ENCODE assay signal across 8 cellular contexts in genomic region chr17:2396192-2396567, GRCh38. TPM values are rescaled to one million over a fixed set of nuclear protein-coding genes. Genes with fewer than 3 reads are reported as not detected.
DNase-seq lines count a peak whose midpoint lies in the region; ATAC-seq and TF ChIP-seq lines count a peak whose summit lies in the region.

No MANE protein-coding gene starts in this region.

- peak; percentile 20 for DNase-seq in DMS79 (lab: John Stamatoyannopoulos, UW)
- no peak for DNase-seq in PC-3
- no peak for DNase-seq in epithelial cell of esophagus (ENCODE audit: low read depth)
- no peak for DNase-seq in NCI-H1105 treated with DMSO at 0.1 percent for 48 hours (lab: John Stamatoyannopoulos, UW)
- DNase-seq in RPMI8226, result no peak
- no peak for DNase-seq in stimulated activated CD4-positive, alpha-beta T cell treated with anti-CD3 and anti-CD28 coated beads, Interleukin-4, amount 100 ng/mL, for 4 hours
- no peak for DNase-seq in NCI-H2029 (lab: John Stamatoyannopoulos, UW)

- H3K4me3 ChIP-seq in PC-3 (ENCODE audit: low read length) (peak overlapping the region; percentile 60), epithelial cell of esophagus (ENCODE audit: low read length) (peak overlapping the region; percentile 14), parathyroid adenoma (ENCODE audit: low read depth, low read length) (peak overlapping the region; percentile 32)

- H2AFZ ChIP-seq in PC-3 (ENCODE audit: low read length) (no peak overlapping the region), parathyroid adenoma (peak overlapping the region; percentile 12)

- H3K4me2 ChIP-seq in PC-3 (ENCODE audit: low read length) (peak overlapping the region; percentile 100), parathyroid adenoma (ENCODE audit: low read length) (peak overlapping the region; percentile 69)

- TF ChIP-seq CTCF in PC-3 (conservative IDR thresholded peaks at IDR 0.05; ENCODE audit: low read depth, low read length), result no peak
- no peak for TF ChIP-seq CTCF in epithelial cell of esophagus (IDR thresholded peaks at IDR 0.05; ENCODE audit: insufficient read depth, low read depth, low read length, missing control alignments)
- no peak for TF ChIP-seq CTCF in parathyroid adenoma (IDR thresholded peaks at IDR 0.05)

- H3F3A ChIP-seq in PC-3 (ENCODE audit: low read length, unreplicated experiment), result peaks cover 3% of the 10 kb centered on the region

- peaks cover 16% of the 10 kb centered on the region; the same call in 1 of the 2 replicates for H4K20me1 ChIP-seq in PC-3 (ENCODE audit: low read length)

- POLR2A ChIA-PET in PC-3 (lab: Charles Lee; ENCODE audit: unreplicated experiment), result no interaction called here

- H3K9me2 ChIP-seq in PC-3 (replicated peaks; ENCODE audit: low read length), result no peaks in the 10 kb centered on the region

- no TSS peak for BruUV-seq in PC-3 (replicated peaks; lab: Mats Ljungman, UMichigan)

- H3K9me3 ChIP-seq in PC-3 (ENCODE audit: low read length) (no peaks in the 10 kb centered on the region), parathyroid adenoma (ENCODE audit: control insufficient read depth, low read length) (no peaks in the 10 kb centered on the region)

- CTCF ChIA-PET in PC-3 (lab: Charles Lee), result no interaction called here

- no peak for ATAC-seq in PC-3

- H3K27ac ChIP-seq in PC-3 (ENCODE audit: low read length) (peak overlapping the region; percentile 46), parathyroid adenoma (peak overlapping the region; percentile 100)

- H3K27me3 ChIP-seq in PC-3 (ENCODE audit: low read length) (no peaks in the 10 kb centered on the region), parathyroid adenoma (ENCODE audit: control insufficient read depth, insufficient read depth, low read length) (no peaks in the 10 kb centered on the region)

- intact Hi-C loops in PC-3 (cut with micrococcal nuclease), result no loop called here

- peak overlapping the region; percentile 53 for H3K9ac ChIP-seq in PC-3 (ENCODE audit: low read length)
- peak overlapping the region; percentile 24 for H3K9ac ChIP-seq in parathyroid adenoma

- H3K4me1 ChIP-seq in PC-3 (ENCODE audit: insufficient read depth, low read length) (peaks cover 52% of the 10 kb centered on the region), parathyroid adenoma (peaks cover 51% of the 10 kb centered on the region)

- no peaks in the 10 kb centered on the region for H3K36me3 ChIP-seq in PC-3 (ENCODE audit: low read depth, low read length)
- no peaks in the 10 kb centered on the region for H3K36me3 ChIP-seq in parathyroid adenoma (ENCODE audit: control insufficient read depth, insufficient read depth, low read length)

- peaks cover 66% of the 10 kb centered on the region for H3K79me2 ChIP-seq in PC-3 (ENCODE audit: low read length)
- H3K79me2 ChIP-seq in parathyroid adenoma, result peaks cover 3% of the 10 kb centered on the region

RNA-seq across cellular contexts. Expression of gene MNT, which starts 4.7 kb away (rescaled TPM):
- 19.1 and 26.0 TPM in 2 replicates for total RNA-seq in PC-3 (2014; rRNA removed)

RNA-seq across cellular contexts. Expression of gene SGSM2, which starts 58.9 kb away (rescaled TPM):
- total RNA-seq in PC-3 (2014; rRNA removed), result 36.6 and 47.2 TPM in 2 replicates

RNA-seq across cellular contexts. Expression of gene TSR1, which starts 59.9 kb away (rescaled TPM):
- total RNA-seq in PC-3 (2014; rRNA removed), result 70.3 and 90.2 TPM in 2 replicates
